Comparison of ENCODE assay signal across 2 cellular contexts in genomic region chr4:15545371-15545770, GRCh38.
TF ChIP-seq lines count a peak whose summit lies in the region.

No MANE protein-coding gene starts in this region.

TF ChIP-seq in GM23338, 12 proteins besides CTCF, POLR2A, EP300 and RAD21 (continued from another document):
- no peak for TF ChIP-seq ETS1 (IDR thresholded peaks at IDR 0.05)
- no peak for TF ChIP-seq STAT1 (IDR thresholded peaks at IDR 0.05; ENCODE audit: unreplicated experiment)
- no peak for TF ChIP-seq REST (IDR thresholded peaks at IDR 0.05; ENCODE audit: unreplicated experiment)
- TF ChIP-seq ZNF331 (CRISPR knock-in tag; IDR thresholded peaks at IDR 0.05; ENCODE audit: low read depth): no peak
- no peak for TF ChIP-seq CREB1 (CRISPR knock-in tag; IDR thresholded peaks at IDR 0.05; ENCODE audit: low read depth)
- TF ChIP-seq POLR2AphosphoS5 (IDR thresholded peaks at IDR 0.05; ENCODE audit: low read depth): no peak
- no peak for TF ChIP-seq EZH2 (IDR thresholded peaks at IDR 0.05; ENCODE audit: low read depth, unreplicated experiment)
- no peak for TF ChIP-seq EZH2phosphoT487 (IDR thresholded peaks at IDR 0.05; ENCODE audit: unreplicated experiment)
- TF ChIP-seq ZNF462 (CRISPR knock-in tag; IDR thresholded peaks at IDR 0.05): no peak
- TF ChIP-seq NANOG (IDR thresholded peaks at IDR 0.05; ENCODE audit: borderline replicate concordance): no peak
- no peak for TF ChIP-seq JUNB (IDR thresholded peaks at IDR 0.05; ENCODE audit: unreplicated experiment)
TF ChIP-seq in GM23338: peak in this region for 0.

TF ChIP-seq in HepG2, 621 proteins besides CTCF, POLR2A, EP300 and RAD21 (continued from another document):
- TF ChIP-seq UBTF (CRISPR knock-in tag; IDR thresholded peaks at IDR 0.05): no peak
- no peak for TF ChIP-seq CBX2 (IDR thresholded peaks at IDR 0.05; ENCODE audit: low read depth, low read length)
- no peak for TF ChIP-seq CBX2 (CRISPR knock-in tag; IDR thresholded peaks at IDR 0.05; ENCODE audit: low read depth)
- TF ChIP-seq HNRNPL (IDR thresholded peaks at IDR 0.05; ENCODE audit: low read depth, low read length): no peak
- TF ChIP-seq MTF1 (CRISPR knock-in tag; IDR thresholded peaks at IDR 0.05): no peak
- no peak for TF ChIP-seq ZNF672 (CRISPR knock-in tag; IDR thresholded peaks at IDR 0.05)
- no peak for TF ChIP-seq ZMYM3 (CRISPR knock-in tag; IDR thresholded peaks at IDR 0.05)
